In the genomic region with DNA sequence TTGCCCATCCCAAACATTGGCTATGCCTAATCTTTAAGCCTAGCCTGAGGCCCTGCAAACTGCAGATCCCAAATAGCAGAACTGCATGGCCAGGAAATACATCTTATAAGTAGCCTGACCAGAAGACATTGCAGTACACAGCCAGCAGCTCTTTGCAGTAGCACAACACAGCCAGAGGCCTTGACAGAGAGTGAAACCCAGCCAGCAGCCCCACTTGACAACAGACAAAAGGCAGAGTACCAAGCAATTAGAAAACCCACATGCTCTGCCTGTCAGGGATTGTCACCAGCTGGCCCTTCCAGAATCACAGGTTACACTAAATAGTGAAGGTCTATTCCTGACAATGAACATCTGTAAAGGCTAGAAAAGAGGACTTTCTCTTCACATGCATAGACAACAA, we compare ENCODE assay signal across 21 cellular contexts.
"Had no signal": no experiment of that assay in that cellular context is flagged by ENCODE, and none has a peak within 500 bp of the region (broad histone marks: within the 10 kb centered on the region; RNA-seq: fewer than 3 reads in every experiment).

No MANE protein-coding gene starts in this region.

- DNase-seq: heart left ventricle; hypothalamus; immature natural killer cell; left ventricle myocardium inferior; naive thymus-derived CD8-positive, alpha-beta T cell; ovary; right lobe of liver; stimulated activated CD4-positive, alpha-beta T cell treated with anti-CD3 and anti-CD28 coated beads, Interleukin-15, amount 100 ng/mL, for 24 hours; stimulated activated CD4-positive, alpha-beta T cell treated with anti-CD3 and anti-CD28 coated beads, Interleukin-2, amount 100 ng/mL, for 24 hours; stimulated activated CD4-positive, alpha-beta T cell treated with anti-CD3 and anti-CD28 coated beads, Interleukin-4, amount 100 ng/mL, for 1 hour; stimulated activated naive B cell treated with anti-CD40 and anti-IgM and Interleukin-4, amounts not matched to agents 10 μg/mL and 1 μg/mL and 100 μg/mL, for 72 hours; stimulated activated naive CD8-positive, alpha-beta T cell treated with anti-CD3 and anti-CD28 coated beads, Interleukin-15, Interleukin-2, amounts not matched to agents 100 U/mL and 50 U/mL, for 24 hours; stomach; testis; thyroid gland; transverse colon; upper lobe of left lung had no signal

- H3K9me3 ChIP-seq: neutrophil, ovary, right lobe of liver, testis, thyroid gland, transverse colon had no signal

- H3K4me2 ChIP-seq: smooth muscle cell had no signal

- H3K36me3 ChIP-seq: heart left ventricle, left ventricle myocardium inferior, neutrophil, ovary, right atrium auricular region, right lobe of liver, stomach, thyroid gland, transverse colon, upper lobe of left lung had no signal

- H3K27ac ChIP-seq: heart left ventricle, left ventricle myocardium inferior, neutrophil, ovary, right atrium auricular region, right lobe of liver, stomach, testis, thyroid gland, transverse colon, upper lobe of left lung had no signal

- H3K27me3 ChIP-seq: heart left ventricle, neutrophil, ovary, right atrium auricular region, right lobe of liver, stomach, testis, thyroid gland, transverse colon, upper lobe of left lung had no signal

- H3K4me3 ChIP-seq: heart left ventricle, left ventricle myocardium inferior, lung, ovary, right atrium auricular region, right lobe of liver, smooth muscle cell, stomach, testis, thyroid gland, transverse colon, upper lobe of left lung had no signal

- H3K4me1 ChIP-seq: heart left ventricle, left ventricle myocardium inferior, right atrium auricular region, right lobe of liver, stomach, testis, upper lobe of left lung had no signal
